Comparison of ENCODE assay signal across 29 cellular contexts in the genomic region with DNA sequence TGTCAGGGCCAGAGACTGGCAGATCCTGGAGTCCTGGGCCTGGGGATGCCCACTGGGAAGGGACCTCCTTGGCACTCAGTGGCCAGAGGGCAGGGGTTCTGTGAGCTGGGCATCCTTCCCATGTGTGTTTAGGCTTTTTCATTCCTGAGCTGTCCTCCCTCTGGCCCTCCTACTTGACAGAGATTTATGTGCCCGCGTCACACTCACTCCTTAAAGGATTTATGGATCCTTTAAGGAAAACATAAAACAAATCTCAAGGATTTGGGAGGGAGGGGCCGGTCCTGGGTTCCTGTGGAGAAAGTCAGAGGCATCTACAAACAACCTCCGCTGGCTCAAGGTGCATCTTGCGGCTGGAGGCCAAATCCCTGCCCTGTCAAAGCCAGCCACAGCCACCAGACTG.
DNase-seq lines count a peak whose midpoint lies in the region; ATAC-seq and TF ChIP-seq lines count a peak whose summit lies in the region.
"Had no signal": no experiment of that assay in that cellular context is flagged by ENCODE, and none has a peak within 500 bp of the region (broad histone marks: within the 10 kb centered on the region; RNA-seq: fewer than 3 reads in every experiment).

No MANE protein-coding gene starts in this region.

- no peak overlapping the region for H3K4me3 ChIP-seq in gastroesophageal sphincter
- H3K4me3 ChIP-seq: A549; BLaER1 treated with 17β-estradiol and CSF1 and Interleukin-3, amounts not matched to agents 10 nM and 100 nM; PC-9; SJCRH30 had no signal

- no peak for DNase-seq in HEK293T (ENCODE audit: extremely low spot score)
- DNase-seq in LoVo (ENCODE audit: low spot score): peak; percentile 38
- no peak for DNase-seq in omental fat pad (ENCODE audit: low spot score)
- DNase-seq in glomerular visceral epithelial cell (ENCODE audit: extremely low spot score): no peak
- DNase-seq in NCI-H2029 treated with DMSO at 0.1 percent for 48 hours (lab: John Stamatoyannopoulos, UW): no peak
- no peak for DNase-seq in OCI-M2 (lab: John Stamatoyannopoulos, UW; ENCODE audit: unreplicated experiment)
- no peak for DNase-seq in ecto neural progenitor cell (ENCODE audit: low spot score)
- DNase-seq: AML-193; Calu3; CD8-positive, alpha-beta T cell; DMS79 treated with DMSO at 0.1 percent for 48 hours; GF-D8; GOT3; HCEC 1CT; NCI-H1048; NCI-H1417 treated with DMSO at 0.1 percent for 48 hours; NCI-H1694 treated with DMSO at 0.1 percent for 48 hours; NCI-H2081 treated with DMSO at 0.1 percent for 48 hours; NCI-H2171; NCI-H446; NCI-H526; PC-9; SJCRH30 had no signal

- peaks cover 0 to 23% (median 4%) of the 10 kb centered on the region in 3 donors for H3K4me1 ChIP-seq in gastroesophageal sphincter
- H3K4me1 ChIP-seq: A549; BLaER1 treated with 17β-estradiol and CSF1 and Interleukin-3, amounts not matched to agents 10 nM and 100 nM; SJCRH30 had no signal

- no peak for ATAC-seq in gastroesophageal sphincter
- peak; percentile 42 for ATAC-seq in omental fat pad (ENCODE audit: low FRiP score)
- ATAC-seq: A549; CD8-positive, alpha-beta T cell; Right ventricle myocardium inferior; SK-N-SH treated with all-trans-retinoic acid at 6 μM for 48 hours had no signal

- 55 to 80% methylated on average over 1 to 2 of the region's 5 CpGs for WGBS in gastroesophageal sphincter (ENCODE audit: low coverage in 1 of 2), 2 donors

- no peaks in the 10 kb centered on the region for H3K36me3 ChIP-seq in gastroesophageal sphincter
- H3K36me3 ChIP-seq: BLaER1 treated with 17β-estradiol and CSF1 and Interleukin-3, amounts not matched to agents 10 nM and 100 nM; SJCRH30 had no signal

- TF ChIP-seq EP300 in gastroesophageal sphincter (IDR thresholded peaks at IDR 0.05): no peak

- H3K27me3 ChIP-seq in gastroesophageal sphincter: no peaks in the 10 kb centered on the region
- H3K27me3 ChIP-seq: BLaER1 treated with 17β-estradiol and CSF1 and Interleukin-3, amounts not matched to agents 10 nM and 100 nM; SJCRH30 had no signal

- H3K27ac ChIP-seq in gastroesophageal sphincter: peak overlapping the region in 3 of 4 donors; percentile 40 to 52 (median 47)
- H3K27ac ChIP-seq: A549; BLaER1 treated with 17β-estradiol and CSF1 and Interleukin-3, amounts not matched to agents 10 nM and 100 nM; KMS-11; PC-9; SJCRH30 had no signal

- CTCF ChIA-PET in HEK293T (lab: Yijun Ruan, JAX): no interaction called here

- no peaks in the 10 kb centered on the region for H3K9me3 ChIP-seq in gastroesophageal sphincter
- H3K9me3 ChIP-seq: A549; BLaER1 treated with 17β-estradiol and CSF1 and Interleukin-3, amounts not matched to agents 10 nM and 100 nM; SJCRH30 had no signal

- no peak for TF ChIP-seq CTCF in gastroesophageal sphincter (IDR thresholded peaks at IDR 0.05)
- TF ChIP-seq CTCF in omental fat pad (IDR thresholded peaks at IDR 0.05): no peak

- no peak for TF ChIP-seq POLR2A in gastroesophageal sphincter (IDR thresholded peaks at IDR 0.05)

- POLR2A ChIA-PET in HEK293T (lab: Yijun Ruan, JAX): no interaction called here

TF ChIP-seq in HEK293T, 16 proteins besides CTCF, POLR2A, EP300 and RAD21:
- TF ChIP-seq PKNOX1 (IDR thresholded peaks at IDR 0.05) (peak; percentile 86), SP1 (IDR thresholded peaks at IDR 0.05) (no peak)
